ENCODE assay signal across 24 cellular contexts in the genomic region with DNA sequence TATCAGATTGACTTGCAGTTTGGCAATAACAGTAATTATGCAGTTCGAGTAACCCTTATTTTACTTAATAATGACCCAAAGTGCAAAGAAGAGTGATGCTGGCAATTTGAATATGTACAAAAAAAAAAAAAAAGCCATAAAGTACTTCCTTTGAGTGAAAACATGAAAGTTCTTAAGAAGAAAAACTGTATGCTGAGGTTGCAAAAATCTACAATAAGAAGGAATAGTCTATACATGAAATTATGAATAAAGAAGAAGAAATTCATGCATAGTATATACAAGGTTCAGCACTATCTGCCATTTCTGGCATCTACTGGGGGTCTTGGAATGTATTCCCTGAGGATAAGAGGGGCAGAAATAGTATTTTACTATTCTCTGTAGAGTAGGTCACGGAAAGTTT. TPM values are rescaled to one million over a fixed set of nuclear protein-coding genes. Genes with fewer than 3 reads are reported as not detected.
DNase-seq lines count a peak whose midpoint lies in the region; ATAC-seq, FAIRE-seq and TF ChIP-seq lines count a peak whose summit lies in the region.
"Had no signal": no experiment of that assay in that cellular context is flagged by ENCODE, and none has a peak within 500 bp of the region (broad histone marks: within the 10 kb centered on the region; RNA-seq: fewer than 3 reads in every experiment).

No MANE protein-coding gene starts in this region.

- H3K36me3 ChIP-seq in HepG2 (replicated peaks in 1 of 2; ENCODE audit: control insufficient read depth in 1 of 2, insufficient read depth in 2 of 2, low read length in 2 of 2), result peaks cover 12 to 25% of the 10 kb centered on the region in 2 experiments; a peak in 4 of 5 replicates
- peaks cover 0 to 27% (median 7%) of the 10 kb centered on the region in 4 donors for H3K36me3 ChIP-seq in right lobe of liver
- peaks cover 77% of the 10 kb centered on the region for H3K36me3 ChIP-seq in SK-N-MC (ENCODE audit: insufficient read depth, low read length)

- H3K27ac ChIP-seq in HepG2 (ENCODE audit: extremely low read length, insufficient read depth, low read length), result no peak overlapping the region
- no peak overlapping the region for H3K27ac ChIP-seq in right lobe of liver
- peak overlapping the region; percentile 65 for H3K27ac ChIP-seq in SK-N-MC
- H3K27ac ChIP-seq: 22Rv1, BLaER1 had no signal

- no peak for DNase-seq in HepG2 (ENCODE audit: low spot score)
- DNase-seq in right lobe of liver, result no peak
- DNase-seq in SK-N-MC (ENCODE audit: low read depth, low spot score), result no peak
- DNase-seq: ACHN; BE2C; C1 segment of cervical spinal cord; CD4-positive, alpha-beta memory T cell; CD4-positive, CD25-positive, alpha-beta regulatory T cell; CD8-positive, alpha-beta memory T cell; COR-L47; DMS 273 treated with DMSO at 0.1 percent for 48 hours; DMS153; DMS53; DMS79; DND-41; EL; GDM1 had no signal

- no peaks in the 10 kb centered on the region for H3K79me2 ChIP-seq in HepG2 (ENCODE audit: insufficient read depth, low read length)

- BruUV-seq in HepG2 (replicated peaks; lab: Mats Ljungman, UMichigan), result no TSS peak

- no peak for TF ChIP-seq EP300 in HepG2 (IDR thresholded peaks at IDR 0.05; ENCODE audit: low read depth in 2 of 2, low read length in 2 of 2)
- TF ChIP-seq EP300 in HepG2 (CRISPR knock-in tag; IDR thresholded peaks at IDR 0.05; ENCODE audit: borderline replicate concordance), result no peak

- no peak for FAIRE-seq in HepG2 (lab: Jason Lieb, UNC)
- FAIRE-seq: GM12878, GM12892, GM18507 had no signal

- CTCF ChIA-PET in HepG2 (lab: Yijun Ruan, JAX; ENCODE audit: low intra/inter-chr PET ratio, low total read pairs), result no interaction called here

- no peaks in the 10 kb centered on the region for H3K9me3 ChIP-seq in HepG2 (ENCODE audit: low read length)
- H3K9me3 ChIP-seq in right lobe of liver, result no peaks in the 10 kb centered on the region
- H3K9me3 ChIP-seq in SK-N-MC (ENCODE audit: low read depth, low read length), result no peaks in the 10 kb centered on the region
- H3K9me3 ChIP-seq: BE2C, BLaER1 had no signal

- 94% methylated on average over 2 of the region's 2 CpGs for WGBS in HepG2 (ENCODE audit: low lambda C conversion rate)
- WGBS in right lobe of liver (ENCODE audit: insufficient coverage, low coverage, low lambda C conversion rate, missing lambda C conversion rate), result 100% methylated on average over 2 of the region's 2 CpGs

- no peak overlapping the region for H3K4me2 ChIP-seq in HepG2 (ENCODE audit: low read depth, low read length)
- H3K4me2 ChIP-seq: BLaER1 had no signal

- POLR2A ChIA-PET in HepG2 (lab: Yijun Ruan, JAX), result no interaction called here

- in situ Hi-C loops in HepG2 (cut with HindIII; ENCODE audit: extremely low pct_ligation_motif_present, low pct_unique_long_range_greater_than_20kb), result no loop called here

- no peaks in the 10 kb centered on the region for H3K4me1 ChIP-seq in HepG2 (ENCODE audit: insufficient read depth, low read length)
- H3K4me1 ChIP-seq in right lobe of liver, result peaks cover 0 to 23% (median 8%) of the 10 kb centered on the region in 4 donors
- H3K4me1 ChIP-seq: BLaER1 had no signal

- no peaks in the 10 kb centered on the region for H3K27me3 ChIP-seq in HepG2 (ENCODE audit: control insufficient read depth in 1 of 2, insufficient read depth in 2 of 2, low read length in 2 of 2)
- H3K27me3 ChIP-seq in right lobe of liver, result no peaks in the 10 kb centered on the region
- H3K27me3 ChIP-seq: BE2C, BLaER1 had no signal

- H3K9ac ChIP-seq in HepG2 (ENCODE audit: insufficient read depth, low read depth, low read length), result no peak overlapping the region
- H3K9ac ChIP-seq in SK-N-MC (ENCODE audit: insufficient read length), result no peak overlapping the region
- H3K9ac ChIP-seq: BLaER1 had no signal

- TF ChIP-seq CTCF in HepG2 (CRISPR knock-in tag; IDR thresholded peaks at IDR 0.05), result no peak
- no peak for TF ChIP-seq CTCF in right lobe of liver (IDR thresholded peaks at IDR 0.05)

- no peak for TF ChIP-seq RAD21 in HepG2 (CRISPR knock-in tag; IDR thresholded peaks at IDR 0.05)

- no peak for ATAC-seq in HepG2
- no peak for ATAC-seq in right lobe of liver
- ATAC-seq in HG02759 (IDR thresholded peaks at IDR 0.05; ENCODE audit: unreplicated experiment), result no peak
- ATAC-seq in GM21447 (IDR thresholded peaks at IDR 0.05; ENCODE audit: unreplicated experiment), result no peak
- ATAC-seq: GM12878 had no signal

- H2AFZ ChIP-seq in HepG2 (ENCODE audit: low read length), result no peak overlapping the region

- TF ChIP-seq POLR2A in HepG2 (IDR thresholded peaks at IDR 0.05; ENCODE audit: insufficient read depth in 1 of 2, low read depth in 2 of 2, low read length in 2 of 2) (no peak), right lobe of liver (IDR thresholded peaks at IDR 0.05) (no peak)

- H3K4me3 ChIP-seq in HepG2 (replicated peaks in 1 of 3; ENCODE audit: insufficient read depth in 1 of 3, low read depth in 2 of 3, low read length in 3 of 3) (no peak overlapping the region), right lobe of liver (no peak overlapping the region), SK-N-MC (no peak overlapping the region)
- H3K4me3 ChIP-seq: BLaER1, GM12878 had no signal

- intact Hi-C loops in HepG2 (cut with micrococcal nuclease; ENCODE audit: unreplicated experiment) (no loop called here), right lobe of liver (cut with DNase I) (no loop called here)

- no peaks in the 10 kb centered on the region for H4K20me1 ChIP-seq in HepG2 (ENCODE audit: insufficient read depth, low read length)
- H4K20me1 ChIP-seq: BLaER1 had no signal

TF ChIP-seq in HepG2, 621 proteins besides CTCF, POLR2A, EP300 and RAD21:
- TF ChIP-seq, protein P1, sequence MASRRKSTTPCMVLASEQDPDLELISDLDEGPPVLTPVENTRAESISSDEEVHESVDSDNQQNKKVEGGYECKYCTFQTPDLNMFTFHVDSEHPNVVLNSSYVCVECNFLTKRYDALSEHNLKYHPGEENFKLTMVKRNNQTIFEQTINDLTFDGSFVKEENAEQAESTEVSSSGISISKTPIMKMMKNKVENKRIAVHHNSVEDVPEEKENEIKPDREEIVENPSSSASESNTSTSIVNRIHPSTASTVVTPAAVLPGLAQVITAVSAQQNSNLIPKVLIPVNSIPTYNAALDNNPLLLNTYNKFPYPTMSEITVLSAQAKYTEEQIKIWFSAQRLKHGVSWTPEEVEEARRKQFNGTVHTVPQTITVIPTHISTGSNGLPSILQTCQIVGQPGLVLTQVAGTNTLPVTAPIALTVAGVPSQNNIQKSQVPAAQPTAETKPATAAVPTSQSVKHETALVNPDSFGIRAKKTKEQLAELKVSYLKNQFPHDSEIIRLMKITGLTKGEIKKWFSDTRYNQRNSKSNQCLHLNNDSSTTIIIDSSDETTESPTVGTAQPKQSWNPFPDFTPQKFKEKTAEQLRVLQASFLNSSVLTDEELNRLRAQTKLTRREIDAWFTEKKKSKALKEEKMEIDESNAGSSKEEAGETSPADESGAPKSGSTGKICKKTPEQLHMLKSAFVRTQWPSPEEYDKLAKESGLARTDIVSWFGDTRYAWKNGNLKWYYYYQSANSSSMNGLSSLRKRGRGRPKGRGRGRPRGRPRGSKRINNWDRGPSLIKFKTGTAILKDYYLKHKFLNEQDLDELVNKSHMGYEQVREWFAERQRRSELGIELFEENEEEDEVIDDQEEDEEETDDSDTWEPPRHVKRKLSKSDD (CRISPR knock-in tag; IDR thresholded peaks at IDR 0.05; ENCODE audit: low read depth), result no peak
- TF ChIP-seq MAFK (conservative IDR thresholded peaks at IDR 0.05 in 1 of 2, IDR thresholded peaks at IDR 0.05 in 1 of 2; ENCODE audit: low read length in 2 of 2) (peak; percentile 70 to 86; a peak in 3 of 4 replicates), HNRNPUL1 (IDR thresholded peaks at IDR 0.05; ENCODE audit: low read depth, low read length) (no peak), ZFP1 (CRISPR knock-in tag; IDR thresholded peaks at IDR 0.05) (no peak), MAFF (IDR thresholded peaks at IDR 0.05; ENCODE audit: low read depth, low read length) (peak; percentile 69), ZNF614 (CRISPR knock-in tag; IDR thresholded peaks at IDR 0.05; ENCODE audit: borderline replicate concordance) (no peak)
TF ChIP-seq in HepG2: peak in this region for 2.

RNA-seq across cellular contexts. Expression of a gene that starts 55.9 kb away (rescaled TPM):
- 23.5 and 30.4 TPM in 2 replicates for total RNA-seq in HepG2 (2016; rRNA removed; fragmentation: Illumina TruSeq; extraction: Trizol)
- total RNA-seq in HepG2 (2016; cell fraction: cytosol; rRNA removed; fragmentation: Illumina TruSeq; extraction: Trizol; ENCODE audit: low read depth), result 40.4 and 43.0 TPM in 2 replicates
- total RNA-seq in HepG2 (2016; cell fraction: insoluble cytoplasmic fraction; rRNA removed; fragmentation: Illumina TruSeq; extraction: Trizol), result 23.3 and 26.1 TPM in 2 replicates
- total RNA-seq in HepG2 (2016; cell fraction: membrane; rRNA removed; fragmentation: Illumina TruSeq; extraction: Trizol), result 27.6 and 36.6 TPM in 2 replicates
- total RNA-seq in HepG2 (2016; cell fraction: nucleus; rRNA removed; fragmentation: Illumina TruSeq; extraction: Trizol), result 41.5 and 45.5 TPM in 2 replicates
- polyA plus RNA-seq in HepG2 (2011; rRNA removed), result 2.7 and 3.1 TPM in 2 replicates
- polyA plus RNA-seq in HepG2 (2011; cell fraction: cytosol; rRNA removed), result 1.2 and 2.2 TPM in 2 replicates
- 7.9 and 8.7 TPM in 2 replicates for polyA plus RNA-seq in HepG2 (2011; cell fraction: nucleus; rRNA removed)
- polyA plus RNA-seq in HepG2 (2012), result 13.9 and 16.3 TPM in 2 replicates
- polyA plus RNA-seq in HepG2 (2016; cell fraction: cytosol; fragmentation: Illumina TruSeq; extraction: Trizol; ENCODE audit: low read depth), result 0.78 and 0.80 TPM in 2 replicates
- polyA plus RNA-seq in HepG2 (2016; cell fraction: insoluble cytoplasmic fraction; fragmentation: Illumina TruSeq; extraction: Trizol; ENCODE audit: low read depth), result 23.6 and 23.9 TPM in 2 replicates
- polyA plus RNA-seq in HepG2 (2016; cell fraction: membrane; fragmentation: Illumina TruSeq; extraction: Trizol; ENCODE audit: low read depth), result 2.9 and 3.0 TPM in 2 replicates
- 55.1 and 56.8 TPM in 2 replicates for polyA plus RNA-seq in HepG2 (2016; cell fraction: nucleus; fragmentation: Illumina TruSeq; extraction: Trizol; ENCODE audit: insufficient read depth, low read depth)
- polyA minus RNA-seq in HepG2 (2011; rRNA and poly(A)+ RNA removed; ENCODE audit: low replicate concordance), result 6.3 and 6.5 TPM in 2 replicates
- polyA minus RNA-seq in HepG2 (2011; cell fraction: cytosol; rRNA and poly(A)+ RNA removed), result 5.9 and 8.8 TPM in 2 replicates
- polyA minus RNA-seq in HepG2 (2011; cell fraction: nucleus; rRNA and poly(A)+ RNA removed), result 26.0 and 28.6 TPM in 2 replicates
- total RNA-seq in right lobe of liver, result 10 to 100 TPM; 20.3 to 52.8 (median 50.3) TPM
